22 cellular contexts compared by ENCODE assay signal in the genomic region with DNA sequence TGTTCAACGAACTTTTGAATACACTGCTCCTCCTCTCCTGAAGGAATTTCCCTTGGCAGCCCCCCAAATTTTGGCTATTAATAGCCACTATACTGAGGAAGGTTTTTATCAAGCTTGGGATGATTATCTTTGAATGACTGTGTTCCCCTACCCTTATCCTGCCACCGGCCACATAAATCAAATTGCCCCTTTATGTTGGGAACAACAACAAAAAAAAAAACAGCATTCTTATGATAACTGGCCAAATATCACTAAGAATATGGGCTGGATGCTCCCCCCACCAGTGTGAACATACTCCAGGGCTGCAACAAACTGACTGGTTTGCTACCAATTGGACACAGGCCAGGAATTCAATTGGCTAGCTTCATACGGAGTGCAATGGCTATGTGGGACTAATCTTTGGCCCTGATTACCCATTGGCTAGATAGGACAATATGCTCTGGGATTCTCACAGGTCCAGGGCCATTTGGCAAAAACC. TPM values are rescaled to one million over a fixed set of nuclear protein-coding genes. Genes with fewer than 3 reads are reported as not detected.
DNase-seq lines count a peak whose midpoint lies in the region; ATAC-seq and TF ChIP-seq lines count a peak whose summit lies in the region.
"Had no signal": no experiment of that assay in that cellular context is flagged by ENCODE, and none has a peak within 500 bp of the region (broad histone marks: within the 10 kb centered on the region; RNA-seq: fewer than 3 reads in every experiment).

No MANE protein-coding gene starts in this region.

- ATAC-seq in Right ventricle myocardium superior (ENCODE audit: poor library complexity) (peak; percentile 91), right cardiac atrium (peak; percentile 88 to 92), HG02870 (IDR thresholded peaks at IDR 0.05; ENCODE audit: unreplicated experiment) (no peak), HG03342 (IDR thresholded peaks at IDR 0.05; ENCODE audit: unreplicated experiment) (no peak)
- ATAC-seq: A549; activated CD4-positive, CD25-positive, alpha-beta regulatory T cell treated with anti-CD3 and anti-CD28 coated beads, Interleukin-2, amount 50 U/mL, for 24 hours; left lung; naive thymus-derived CD4-positive, alpha-beta T cell had no signal

- 9% methylated on average over 3 of the region's 3 CpGs for WGBS in right cardiac atrium

- DNase-seq in Right ventricle myocardium superior (no peak), cardiac septum (ENCODE audit: low spot score) (no peak), dermis microvascular lymphatic vessel endothelial cell (ENCODE audit: low read depth in 2 of 2) (peak; percentile 42 to 83), right cardiac atrium (no peak), uterus (peak; percentile 30 to 66), GOT3 (lab: John Stamatoyannopoulos, UW) (no peak)
- DNase-seq: activated effector memory CD4-positive, alpha-beta T cell treated with Interleukin-2 at 50 U/mL for 16 hours; amniotic stem cell; cortex of kidney; H7; left lung; naive thymus-derived CD4-positive, alpha-beta T cell; NCI-H345 had no signal

- TF ChIP-seq CTCF in uterus (IDR thresholded peaks at IDR 0.05): no peak

- H3K27ac ChIP-seq in right cardiac atrium (ENCODE audit: low read length) (peak overlapping the region; percentile 50), uterus (peak overlapping the region in 1 of 2 donors; percentile 36)
- H3K27ac ChIP-seq: A549, left lung, vagina had no signal

- H3K27me3 ChIP-seq in right cardiac atrium (ENCODE audit: control insufficient read depth, insufficient read depth) (no peaks in the 10 kb centered on the region), uterus (no peaks in the 10 kb centered on the region)
- H3K27me3 ChIP-seq: left lung, vagina had no signal

- H3K4me1 ChIP-seq in right cardiac atrium (ENCODE audit: control insufficient read depth, insufficient read depth, low read length) (peaks cover 9% of the 10 kb centered on the region), uterus (peaks cover 0 to 3% of the 10 kb centered on the region in 2 donors)
- H3K4me1 ChIP-seq: A549 had no signal

- no peak for TF ChIP-seq POLR2A in uterus (IDR thresholded peaks at IDR 0.05)

- no peaks in the 10 kb centered on the region for H3K36me3 ChIP-seq in uterus

- intact Hi-C loops in Right ventricle myocardium superior (cut with DNase I) (no loop called here), cardiac septum (cut with DNase I) (no loop called here), right cardiac atrium (cut with DNase I) (no loop called here), uterus (cut with DNase I; ENCODE audit: low total_unique reads) (no loop called here)

- H3K4me3 ChIP-seq in right cardiac atrium (ENCODE audit: low read length): no peak overlapping the region
- H3K4me3 ChIP-seq in uterus: no peak overlapping the region
- H3K4me3 ChIP-seq: A549, left lung, vagina had no signal

- no peaks in the 10 kb centered on the region for H3K9me3 ChIP-seq in right cardiac atrium (ENCODE audit: control insufficient read depth, low read length)
- no peaks in the 10 kb centered on the region for H3K9me3 ChIP-seq in uterus
- H3K9me3 ChIP-seq: vagina had no signal

RNA-seq across cellular contexts. Expression of a gene that starts 20.6 kb away (rescaled TPM):
- total RNA-seq in Right ventricle myocardium superior: 11.4 TPM
- 10.9 TPM for total RNA-seq in cardiac septum
- 20.0 and 21.7 TPM in 2 replicates for total RNA-seq in dermis microvascular lymphatic vessel endothelial cell
- 10 to 100 TPM; 13.0 to 16.2 (median 14.4) TPM for total RNA-seq in right cardiac atrium
- polyA plus RNA-seq in right cardiac atrium: 14.7 TPM
- 10 to 100 TPM; 15.1 to 88.5 (median 44.6) TPM for total RNA-seq in uterus

RNA-seq across cellular contexts. Expression of a gene that starts 22.2 kb away (rescaled TPM):
- total RNA-seq in Right ventricle myocardium superior (39.2 TPM), cardiac septum (14.7 TPM), dermis microvascular lymphatic vessel endothelial cell (18.2 and 27.9 TPM in 2 replicates), right cardiac atrium (10 to 100 TPM; 19.2 to 30.2 (median 26.2) TPM), uterus (10 to 100 TPM; 25.4 to 49.6 (median 39.6) TPM)
- 74.1 TPM for polyA plus RNA-seq in right cardiac atrium

RNA-seq across cellular contexts. Expression of a gene that starts 24.7 kb away (rescaled TPM):
- total RNA-seq in Right ventricle myocardium superior (not detected), cardiac septum (not detected), dermis microvascular lymphatic vessel endothelial cell (not detected in 2 replicates), right cardiac atrium (not detected), uterus (not detected)
- not detected for polyA plus RNA-seq in right cardiac atrium
- total RNA-seq: activated CD8-positive, alpha-beta memory T cell treated with anti-CD3 and anti-CD28 coated beads for 36 hours; epithelial cell of proximal tubule; H7; left lung; M059J; naive thymus-derived CD4-positive, alpha-beta T cell; posterior vena cava; vagina had no signal
- polyA plus RNA-seq: A549; naive thymus-derived CD4-positive, alpha-beta T cell had no signal

Comparison
In these comparisons a context has a peak if more than half of its experiments do, and no peak if none do; other contexts are left out.
1. ATAC-seq: peak in Right ventricle myocardium superior (single experiment) and right cardiac atrium (2 of 2); none in HG02870 (single experiment) and HG03342 (single experiment).
2. DNase-seq: peak in dermis microvascular lymphatic vessel endothelial cell (2 of 2) and uterus (2 of 2); none in Right ventricle myocardium superior (single experiment), cardiac septum (single experiment), right cardiac atrium (0 of 3) and GOT3 (single experiment).